1 cellular context compared by ENCODE assay signal in the genomic region with DNA sequence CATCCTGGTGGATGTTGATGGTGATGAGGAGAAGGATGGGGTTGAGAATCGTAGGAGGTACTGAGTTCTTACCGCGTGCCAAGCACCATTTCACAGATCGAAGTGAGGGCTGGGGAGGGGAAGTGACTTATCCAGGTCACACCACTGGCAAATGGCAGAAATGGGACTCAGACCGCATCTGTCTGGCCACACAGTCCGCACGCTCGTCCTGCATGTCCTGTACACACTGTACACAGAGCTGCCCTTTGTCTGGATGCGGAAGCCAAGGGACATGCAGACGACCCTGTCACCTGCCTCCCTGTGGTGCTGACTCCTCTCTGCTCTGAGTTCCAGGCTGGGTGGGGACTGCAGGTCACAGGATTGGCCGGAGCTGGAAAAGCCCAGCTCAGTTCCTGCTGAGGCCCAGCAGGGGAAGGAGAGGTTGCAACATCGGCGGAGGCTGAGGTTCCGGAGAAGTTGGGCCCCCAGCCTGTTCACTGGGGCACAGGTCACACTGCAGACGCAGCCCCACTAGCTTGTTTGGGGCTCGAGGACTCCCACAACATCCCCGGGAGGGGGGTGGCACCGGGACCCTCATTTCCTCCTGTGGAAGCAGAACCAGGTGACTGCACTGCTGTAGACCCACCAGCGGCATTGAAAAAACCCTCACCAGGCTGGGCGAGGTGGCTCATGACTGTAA.
TF ChIP-seq lines count a peak whose summit lies in the region.

No MANE protein-coding gene starts in this region.

TF ChIP-seq in HepG2, 621 proteins besides CTCF, POLR2A, EP300 and RAD21 (continued from another document and continues in another):
- TF ChIP-seq, protein P1, sequence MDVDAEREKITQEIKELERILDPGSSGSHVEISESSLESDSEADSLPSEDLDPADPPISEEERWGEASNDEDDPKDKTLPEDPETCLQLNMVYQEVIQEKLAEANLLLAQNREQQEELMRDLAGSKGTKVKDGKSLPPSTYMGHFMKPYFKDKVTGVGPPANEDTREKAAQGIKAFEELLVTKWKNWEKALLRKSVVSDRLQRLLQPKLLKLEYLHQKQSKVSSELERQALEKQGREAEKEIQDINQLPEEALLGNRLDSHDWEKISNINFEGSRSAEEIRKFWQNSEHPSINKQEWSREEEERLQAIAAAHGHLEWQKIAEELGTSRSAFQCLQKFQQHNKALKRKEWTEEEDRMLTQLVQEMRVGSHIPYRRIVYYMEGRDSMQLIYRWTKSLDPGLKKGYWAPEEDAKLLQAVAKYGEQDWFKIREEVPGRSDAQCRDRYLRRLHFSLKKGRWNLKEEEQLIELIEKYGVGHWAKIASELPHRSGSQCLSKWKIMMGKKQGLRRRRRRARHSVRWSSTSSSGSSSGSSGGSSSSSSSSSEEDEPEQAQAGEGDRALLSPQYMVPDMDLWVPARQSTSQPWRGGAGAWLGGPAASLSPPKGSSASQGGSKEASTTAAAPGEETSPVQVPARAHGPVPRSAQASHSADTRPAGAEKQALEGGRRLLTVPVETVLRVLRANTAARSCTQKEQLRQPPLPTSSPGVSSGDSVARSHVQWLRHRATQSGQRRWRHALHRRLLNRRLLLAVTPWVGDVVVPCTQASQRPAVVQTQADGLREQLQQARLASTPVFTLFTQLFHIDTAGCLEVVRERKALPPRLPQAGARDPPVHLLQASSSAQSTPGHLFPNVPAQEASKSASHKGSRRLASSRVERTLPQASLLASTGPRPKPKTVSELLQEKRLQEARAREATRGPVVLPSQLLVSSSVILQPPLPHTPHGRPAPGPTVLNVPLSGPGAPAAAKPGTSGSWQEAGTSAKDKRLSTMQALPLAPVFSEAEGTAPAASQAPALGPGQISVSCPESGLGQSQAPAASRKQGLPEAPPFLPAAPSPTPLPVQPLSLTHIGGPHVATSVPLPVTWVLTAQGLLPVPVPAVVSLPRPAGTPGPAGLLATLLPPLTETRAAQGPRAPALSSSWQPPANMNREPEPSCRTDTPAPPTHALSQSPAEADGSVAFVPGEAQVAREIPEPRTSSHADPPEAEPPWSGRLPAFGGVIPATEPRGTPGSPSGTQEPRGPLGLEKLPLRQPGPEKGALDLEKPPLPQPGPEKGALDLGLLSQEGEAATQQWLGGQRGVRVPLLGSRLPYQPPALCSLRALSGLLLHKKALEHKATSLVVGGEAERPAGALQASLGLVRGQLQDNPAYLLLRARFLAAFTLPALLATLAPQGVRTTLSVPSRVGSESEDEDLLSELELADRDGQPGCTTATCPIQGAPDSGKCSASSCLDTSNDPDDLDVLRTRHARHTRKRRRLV (CRISPR knock-in tag; IDR thresholded peaks at IDR 0.05) = peak; percentile 87
- TF ChIP-seq PTBP1 (IDR thresholded peaks at IDR 0.05; ENCODE audit: low read depth, low read length, poor library complexity, severe bottlenecking) = peak; percentile 39
- TF ChIP-seq PHF21A (CRISPR knock-in tag; IDR thresholded peaks at IDR 0.05) = peak; percentile 99
- TF ChIP-seq BORCS8-MEF2B (CRISPR knock-in tag; IDR thresholded peaks at IDR 0.05) = no peak; the same call in 1 of the 2 replicates
- no peak for TF ChIP-seq SETDB1 (CRISPR knock-in tag; IDR thresholded peaks at IDR 0.05; ENCODE audit: borderline replicate concordance)
- TF ChIP-seq, protein P2, sequence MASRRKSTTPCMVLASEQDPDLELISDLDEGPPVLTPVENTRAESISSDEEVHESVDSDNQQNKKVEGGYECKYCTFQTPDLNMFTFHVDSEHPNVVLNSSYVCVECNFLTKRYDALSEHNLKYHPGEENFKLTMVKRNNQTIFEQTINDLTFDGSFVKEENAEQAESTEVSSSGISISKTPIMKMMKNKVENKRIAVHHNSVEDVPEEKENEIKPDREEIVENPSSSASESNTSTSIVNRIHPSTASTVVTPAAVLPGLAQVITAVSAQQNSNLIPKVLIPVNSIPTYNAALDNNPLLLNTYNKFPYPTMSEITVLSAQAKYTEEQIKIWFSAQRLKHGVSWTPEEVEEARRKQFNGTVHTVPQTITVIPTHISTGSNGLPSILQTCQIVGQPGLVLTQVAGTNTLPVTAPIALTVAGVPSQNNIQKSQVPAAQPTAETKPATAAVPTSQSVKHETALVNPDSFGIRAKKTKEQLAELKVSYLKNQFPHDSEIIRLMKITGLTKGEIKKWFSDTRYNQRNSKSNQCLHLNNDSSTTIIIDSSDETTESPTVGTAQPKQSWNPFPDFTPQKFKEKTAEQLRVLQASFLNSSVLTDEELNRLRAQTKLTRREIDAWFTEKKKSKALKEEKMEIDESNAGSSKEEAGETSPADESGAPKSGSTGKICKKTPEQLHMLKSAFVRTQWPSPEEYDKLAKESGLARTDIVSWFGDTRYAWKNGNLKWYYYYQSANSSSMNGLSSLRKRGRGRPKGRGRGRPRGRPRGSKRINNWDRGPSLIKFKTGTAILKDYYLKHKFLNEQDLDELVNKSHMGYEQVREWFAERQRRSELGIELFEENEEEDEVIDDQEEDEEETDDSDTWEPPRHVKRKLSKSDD (CRISPR knock-in tag; IDR thresholded peaks at IDR 0.05; ENCODE audit: low read depth) = peak; percentile 88
- TF ChIP-seq, protein P3, sequence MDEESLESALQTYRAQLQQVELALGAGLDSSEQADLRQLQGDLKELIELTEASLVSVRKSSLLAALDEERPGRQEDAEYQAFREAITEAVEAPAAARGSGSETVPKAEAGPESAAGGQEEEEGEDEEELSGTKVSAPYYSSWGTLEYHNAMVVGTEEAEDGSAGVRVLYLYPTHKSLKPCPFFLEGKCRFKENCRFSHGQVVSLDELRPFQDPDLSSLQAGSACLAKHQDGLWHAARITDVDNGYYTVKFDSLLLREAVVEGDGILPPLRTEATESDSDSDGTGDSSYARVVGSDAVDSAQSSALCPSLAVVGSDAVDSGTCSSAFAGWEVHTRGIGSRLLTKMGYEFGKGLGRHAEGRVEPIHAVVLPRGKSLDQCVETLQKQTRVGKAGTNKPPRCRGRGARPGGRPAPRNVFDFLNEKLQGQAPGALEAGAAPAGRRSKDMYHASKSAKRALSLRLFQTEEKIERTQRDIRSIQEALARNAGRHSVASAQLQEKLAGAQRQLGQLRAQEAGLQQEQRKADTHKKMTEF (CRISPR knock-in tag; IDR thresholded peaks at IDR 0.05) = peak; percentile 99
- TF ChIP-seq, protein P4, sequence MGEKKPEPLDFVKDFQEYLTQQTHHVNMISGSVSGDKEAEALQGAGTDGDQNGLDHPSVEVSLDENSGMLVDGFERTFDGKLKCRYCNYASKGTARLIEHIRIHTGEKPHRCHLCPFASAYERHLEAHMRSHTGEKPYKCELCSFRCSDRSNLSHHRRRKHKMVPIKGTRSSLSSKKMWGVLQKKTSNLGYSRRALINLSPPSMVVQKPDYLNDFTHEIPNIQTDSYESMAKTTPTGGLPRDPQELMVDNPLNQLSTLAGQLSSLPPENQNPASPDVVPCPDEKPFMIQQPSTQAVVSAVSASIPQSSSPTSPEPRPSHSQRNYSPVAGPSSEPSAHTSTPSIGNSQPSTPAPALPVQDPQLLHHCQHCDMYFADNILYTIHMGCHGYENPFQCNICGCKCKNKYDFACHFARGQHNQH (CRISPR knock-in tag; IDR thresholded peaks at IDR 0.05) = peak; percentile 97
- TF ChIP-seq ZNF333 (CRISPR knock-in tag; IDR thresholded peaks at IDR 0.05; ENCODE audit: borderline replicate concordance) = no peak; the same call in 1 of the 2 replicates
- TF ChIP-seq HMGA1 (CRISPR knock-in tag; conservative IDR thresholded peaks at IDR 0.05) = no peak
- TF ChIP-seq, protein P5, sequence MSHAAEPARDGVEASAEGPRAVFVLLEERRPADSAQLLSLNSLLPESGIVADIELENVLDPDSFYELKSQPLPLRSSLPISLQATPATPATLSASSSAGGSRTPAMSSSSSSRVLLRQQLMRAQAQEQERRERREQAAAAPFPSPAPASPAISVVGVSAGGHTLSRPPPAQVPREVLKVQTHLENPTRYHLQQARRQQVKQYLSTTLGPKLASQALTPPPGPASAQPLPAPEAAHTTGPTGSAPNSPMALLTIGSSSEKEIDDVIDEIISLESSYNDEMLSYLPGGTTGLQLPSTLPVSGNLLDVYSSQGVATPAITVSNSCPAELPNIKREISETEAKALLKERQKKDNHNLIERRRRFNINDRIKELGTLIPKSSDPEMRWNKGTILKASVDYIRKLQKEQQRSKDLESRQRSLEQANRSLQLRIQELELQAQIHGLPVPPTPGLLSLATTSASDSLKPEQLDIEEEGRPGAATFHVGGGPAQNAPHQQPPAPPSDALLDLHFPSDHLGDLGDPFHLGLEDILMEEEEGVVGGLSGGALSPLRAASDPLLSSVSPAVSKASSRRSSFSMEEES (CRISPR knock-in tag; IDR thresholded peaks at IDR 0.05) = peak; percentile 99
- no peak for TF ChIP-seq TCF12 (IDR thresholded peaks at IDR 0.05)
- TF ChIP-seq TCF12 (CRISPR knock-in tag; IDR thresholded peaks at IDR 0.05) = peak; percentile 94
- TF ChIP-seq, protein P6, sequence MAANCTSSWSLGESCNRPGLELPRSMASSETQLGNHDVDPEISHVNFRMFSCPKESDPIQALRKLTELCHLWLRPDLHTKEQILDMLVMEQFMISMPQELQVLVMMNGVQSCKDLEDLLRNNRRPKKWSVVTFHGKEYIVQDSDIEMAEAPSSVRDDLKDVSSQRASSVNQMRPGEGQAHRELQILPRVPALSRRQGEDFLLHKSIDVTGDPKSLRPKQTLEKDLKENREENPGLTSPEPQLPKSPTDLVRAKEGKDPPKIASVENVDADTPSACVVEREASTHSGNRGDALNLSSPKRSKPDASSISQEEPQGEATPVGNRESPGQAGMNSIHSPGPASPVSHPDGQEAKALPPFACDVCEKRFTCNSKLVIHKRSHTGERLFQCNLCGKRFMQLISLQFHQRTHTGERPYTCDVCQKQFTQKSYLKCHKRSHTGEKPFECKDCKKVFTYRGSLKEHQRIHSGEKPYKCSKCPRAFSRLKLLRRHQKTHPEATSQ (CRISPR knock-in tag; IDR thresholded peaks at IDR 0.05; ENCODE audit: borderline replicate concordance) = no peak
- no peak for TF ChIP-seq IKZF1 (IDR thresholded peaks at IDR 0.05)
- TF ChIP-seq, protein P7, sequence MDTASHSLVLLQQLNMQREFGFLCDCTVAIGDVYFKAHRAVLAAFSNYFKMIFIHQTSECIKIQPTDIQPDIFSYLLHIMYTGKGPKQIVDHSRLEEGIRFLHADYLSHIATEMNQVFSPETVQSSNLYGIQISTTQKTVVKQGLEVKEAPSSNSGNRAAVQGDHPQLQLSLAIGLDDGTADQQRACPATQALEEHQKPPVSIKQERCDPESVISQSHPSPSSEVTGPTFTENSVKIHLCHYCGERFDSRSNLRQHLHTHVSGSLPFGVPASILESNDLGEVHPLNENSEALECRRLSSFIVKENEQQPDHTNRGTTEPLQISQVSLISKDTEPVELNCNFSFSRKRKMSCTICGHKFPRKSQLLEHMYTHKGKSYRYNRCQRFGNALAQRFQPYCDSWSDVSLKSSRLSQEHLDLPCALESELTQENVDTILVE (CRISPR knock-in tag; IDR thresholded peaks at IDR 0.05) = peak; percentile 68
- TF ChIP-seq MBD4 (IDR thresholded peaks at IDR 0.05; ENCODE audit: borderline replicate concordance, low read length) = no peak
- TF ChIP-seq ZNF331 (CRISPR knock-in tag; IDR thresholded peaks at IDR 0.05) = peak; percentile 96
- TF ChIP-seq NONO (IDR thresholded peaks at IDR 0.05) = no peak
- peak; percentile 99 for TF ChIP-seq NONO (CRISPR knock-in tag; conservative IDR thresholded peaks at IDR 0.05)
- 0 out of 2 replicates have a peak, but pooled peaks have one; percentile 35 for TF ChIP-seq KLF6 (CRISPR knock-in tag; IDR thresholded peaks at IDR 0.05)
- TF ChIP-seq GATAD2A (CRISPR knock-in tag; IDR thresholded peaks at IDR 0.05) = peak; percentile 93
- peak; percentile 96 for TF ChIP-seq SAP130 (CRISPR knock-in tag; IDR thresholded peaks at IDR 0.05; ENCODE audit: low read depth)
- TF ChIP-seq, protein P8, sequence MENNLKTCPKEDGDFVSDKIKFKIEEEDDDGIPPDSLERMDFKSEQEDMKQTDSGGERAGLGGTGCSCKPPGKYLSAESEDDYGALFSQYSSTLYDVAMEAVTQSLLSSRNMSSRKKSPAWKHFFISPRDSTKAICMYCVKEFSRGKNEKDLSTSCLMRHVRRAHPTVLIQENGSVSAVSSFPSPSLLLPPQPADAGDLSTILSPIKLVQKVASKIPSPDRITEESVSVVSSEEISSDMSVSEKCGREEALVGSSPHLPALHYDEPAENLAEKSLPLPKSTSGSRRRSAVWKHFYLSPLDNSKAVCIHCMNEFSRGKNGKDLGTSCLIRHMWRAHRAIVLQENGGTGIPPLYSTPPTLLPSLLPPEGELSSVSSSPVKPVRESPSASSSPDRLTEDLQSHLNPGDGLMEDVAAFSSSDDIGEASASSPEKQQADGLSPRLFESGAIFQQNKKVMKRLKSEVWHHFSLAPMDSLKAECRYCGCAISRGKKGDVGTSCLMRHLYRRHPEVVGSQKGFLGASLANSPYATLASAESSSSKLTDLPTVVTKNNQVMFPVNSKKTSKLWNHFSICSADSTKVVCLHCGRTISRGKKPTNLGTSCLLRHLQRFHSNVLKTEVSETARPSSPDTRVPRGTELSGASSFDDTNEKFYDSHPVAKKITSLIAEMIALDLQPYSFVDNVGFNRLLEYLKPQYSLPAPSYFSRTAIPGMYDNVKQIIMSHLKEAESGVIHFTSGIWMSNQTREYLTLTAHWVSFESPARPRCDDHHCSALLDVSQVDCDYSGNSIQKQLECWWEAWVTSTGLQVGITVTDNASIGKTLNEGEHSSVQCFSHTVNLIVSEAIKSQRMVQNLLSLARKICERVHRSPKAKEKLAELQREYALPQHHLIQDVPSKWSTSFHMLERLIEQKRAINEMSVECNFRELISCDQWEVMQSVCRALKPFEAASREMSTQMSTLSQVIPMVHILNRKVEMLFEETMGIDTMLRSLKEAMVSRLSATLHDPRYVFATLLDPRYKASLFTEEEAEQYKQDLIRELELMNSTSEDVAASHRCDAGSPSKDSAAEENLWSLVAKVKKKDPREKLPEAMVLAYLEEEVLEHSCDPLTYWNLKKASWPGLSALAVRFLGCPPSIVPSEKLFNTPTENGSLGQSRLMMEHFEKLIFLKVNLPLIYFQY (CRISPR knock-in tag; IDR thresholded peaks at IDR 0.05; ENCODE audit: borderline replicate concordance) = peak; percentile 99
- TF ChIP-seq SUZ12 (IDR thresholded peaks at IDR 0.05; ENCODE audit: low read depth, low read length) = no peak
- TF ChIP-seq, protein P9, sequence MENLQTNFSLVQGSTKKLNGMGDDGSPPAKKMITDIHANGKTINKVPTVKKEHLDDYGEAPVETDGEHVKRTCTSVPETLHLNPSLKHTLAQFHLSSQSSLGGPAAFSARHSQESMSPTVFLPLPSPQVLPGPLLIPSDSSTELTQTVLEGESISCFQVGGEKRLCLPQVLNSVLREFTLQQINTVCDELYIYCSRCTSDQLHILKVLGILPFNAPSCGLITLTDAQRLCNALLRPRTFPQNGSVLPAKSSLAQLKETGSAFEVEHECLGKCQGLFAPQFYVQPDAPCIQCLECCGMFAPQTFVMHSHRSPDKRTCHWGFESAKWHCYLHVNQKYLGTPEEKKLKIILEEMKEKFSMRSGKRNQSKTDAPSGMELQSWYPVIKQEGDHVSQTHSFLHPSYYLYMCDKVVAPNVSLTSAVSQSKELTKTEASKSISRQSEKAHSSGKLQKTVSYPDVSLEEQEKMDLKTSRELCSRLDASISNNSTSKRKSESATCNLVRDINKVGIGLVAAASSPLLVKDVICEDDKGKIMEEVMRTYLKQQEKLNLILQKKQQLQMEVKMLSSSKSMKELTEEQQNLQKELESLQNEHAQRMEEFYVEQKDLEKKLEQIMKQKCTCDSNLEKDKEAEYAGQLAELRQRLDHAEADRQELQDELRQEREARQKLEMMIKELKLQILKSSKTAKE (CRISPR knock-in tag; IDR thresholded peaks at IDR 0.05; ENCODE audit: borderline replicate concordance) = peak; percentile 100
